ENCODE assay signal across 11 cellular contexts in the genomic region with DNA sequence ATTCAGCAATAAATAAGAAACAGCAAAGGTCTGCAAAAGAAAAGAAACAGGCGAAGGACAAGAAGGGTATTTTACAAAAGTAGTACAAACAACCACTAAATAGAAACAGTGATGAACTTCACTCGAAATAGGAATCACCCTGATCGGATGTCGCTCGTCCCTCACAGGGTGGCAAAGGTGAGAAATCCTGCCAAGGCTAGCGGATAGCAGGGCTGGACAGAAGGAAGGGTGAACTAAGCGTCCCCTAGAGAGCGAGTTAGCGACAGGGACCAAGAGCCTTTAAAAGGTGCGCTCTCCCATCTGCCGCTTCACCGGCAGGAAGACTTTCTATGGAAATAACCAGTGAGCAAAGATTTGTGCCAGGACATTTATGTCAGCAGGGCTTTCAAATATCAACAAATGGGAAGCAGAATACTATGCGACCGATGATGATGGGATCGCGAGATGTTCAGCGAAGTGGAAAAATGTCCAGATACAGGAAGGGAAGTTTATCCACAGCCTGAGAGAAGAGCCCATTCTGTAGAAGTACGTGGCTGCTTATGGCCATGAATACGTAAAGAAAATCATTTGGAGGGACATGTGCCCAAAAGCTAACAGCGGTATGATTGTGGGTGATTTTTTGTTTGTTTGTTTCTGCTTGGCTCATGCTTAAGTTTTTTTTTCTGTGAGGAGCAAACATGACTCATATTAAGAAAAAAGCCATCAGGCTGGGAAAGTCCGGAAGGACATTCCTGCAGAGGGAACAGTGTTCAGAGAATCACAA. TPM values are rescaled to one million over a fixed set of nuclear protein-coding genes. Genes with fewer than 3 reads are reported as not detected.
A peak's percentile ranks its signal among the peaks of the same experiment; 100 is the strongest.
DNase-seq lines count a peak whose midpoint lies in the region; ATAC-seq, FAIRE-seq and TF ChIP-seq lines count a peak whose summit lies in the region.
"Had no signal": no experiment of that assay in that cellular context is flagged by ENCODE, and none has a peak within 500 bp of the region (broad histone marks: within the 10 kb centered on the region; RNA-seq: fewer than 3 reads in every experiment).

No MANE protein-coding gene starts in this region.

- intact Hi-C loops in MCF 10A (cut with micrococcal nuclease), result loop anchor here (5.0 kb wide), 1 partner anchor 44 kb away; the partner anchor contains the start of gene TIMM44

- POLR2A ChIA-PET in MCF 10A (lab: Yijun Ruan, JAX), result interaction anchor here (0.6 to 3.7 kb wide), 4 partner anchors 14 to 499 kb away, joined by 3 to 15 read pairs (median 4); no protein-coding TSS in a partner anchor

- TF ChIP-seq CTCF in HFFc6 (IDR thresholded peaks at IDR 0.05), result no peak
- TF ChIP-seq CTCF in MCF 10A (IDR thresholded peaks at IDR 0.05; ENCODE audit: unreplicated experiment), result no peak
- TF ChIP-seq CTCF in GM10266 (IDR thresholded peaks at IDR 0.05; ENCODE audit: control insufficient read depth, insufficient read depth, low read depth, missing control alignments), result no peak

- peak; percentile 73 for DNase-seq in HFFc6
- peak; percentile 71 for DNase-seq in MCF 10A (ENCODE audit: unreplicated experiment)
- DNase-seq in kidney glomerular epithelial cell (lab: John Stamatoyannopoulos, UW), result peak; percentile 70
- DNase-seq in urothelium cell line (ENCODE audit: low spot score), result peak; percentile 52
- no peak for DNase-seq in activated gamma-delta T cell treated with Interleukin-2 at 50 U/mL for 16 hours
- DNase-seq in GM10266 (ENCODE audit: extremely low spot score), result no peak
- DNase-seq: activated CD8-positive, alpha-beta memory T cell treated with anti-CD3 and anti-CD28 coated beads for 24 hours; NCI-H187; ovary; SHP77 had no signal

- CTCF ChIA-PET in MCF 10A (lab: Yijun Ruan, JAX), result interaction anchor here (0.8 to 4.6 kb wide), 3 partner anchors 14 to 42 kb away, joined by 5 to 80 read pairs (median 8); no protein-coding TSS in a partner anchor

- peaks cover 3% of the 10 kb centered on the region for H3K27me3 Mint-ChIP-seq in HFFc6 (ENCODE audit: insufficient read depth)
- no peaks in the 10 kb centered on the region for H3K27me3 Mint-ChIP-seq in MCF 10A (ENCODE audit: insufficient read depth, unreplicated experiment)

- H3K9me3 Mint-ChIP-seq in HFFc6 (no peaks in the 10 kb centered on the region), MCF 10A (ENCODE audit: unreplicated experiment) (no peaks in the 10 kb centered on the region)

- BruUV-seq in MCF 10A (replicated peaks; lab: Mats Ljungman, UMichigan), result no TSS peak

- no peak for ATAC-seq in HG02970 (IDR thresholded peaks at IDR 0.05; ENCODE audit: low FRiP score, unreplicated experiment)

- H3K27ac Mint-ChIP-seq in HFFc6, result peak overlapping the region; percentile 47
- peak overlapping the region; percentile 95 for H3K27ac Mint-ChIP-seq in MCF 10A (ENCODE audit: low read depth, unreplicated experiment)

- H3K4me3 Mint-ChIP-seq in HFFc6, result no peak overlapping the region
- peak overlapping the region; percentile 50 for H3K4me3 Mint-ChIP-seq in MCF 10A (ENCODE audit: unreplicated experiment)

- H3K36me3 Mint-ChIP-seq in HFFc6 (ENCODE audit: low read depth) (peaks cover 25% of the 10 kb centered on the region), MCF 10A (ENCODE audit: insufficient read depth, unreplicated experiment) (peaks cover 65% of the 10 kb centered on the region)

- no peak for FAIRE-seq in urothelium cell line (lab: Jason Lieb, UNC)

- peaks cover 40% of the 10 kb centered on the region for H3K4me1 Mint-ChIP-seq in HFFc6 (ENCODE audit: low read depth)
- H3K4me1 Mint-ChIP-seq in MCF 10A (ENCODE audit: insufficient read depth, unreplicated experiment), result peaks cover 48% of the 10 kb centered on the region

RNA-seq across cellular contexts. Expression of gene ELAVL1, which starts 18.9 kb away (rescaled TPM):
- 100 to 1,000 TPM; 105 to 127 (median 115) TPM for total RNA-seq in HFFc6 (2021; fragmentation: NEBNext Ultra II Directional; extraction: Animal tissue kit (Norgen Biotek cat#: 25700))
- total RNA-seq in MCF 10A (2022), result 53.7 and 58.1 TPM in 2 replicates

RNA-seq across cellular contexts. Expression of gene TIMM44, which starts 43.0 kb away (rescaled TPM):
- total RNA-seq in HFFc6 (2021; fragmentation: NEBNext Ultra II Directional; extraction: Animal tissue kit (Norgen Biotek cat#: 25700)), result 10 to 100 TPM; 42.9 to 53.5 (median 46.1) TPM
- total RNA-seq in MCF 10A (2022), result 91.3 and 142 TPM in 2 replicates

Comparison
In these comparisons a context has a peak if more than half of its experiments do, and no peak if none do; other contexts are left out.
1. DNase-seq: peak in HFFc6 (single experiment), MCF 10A (single experiment), kidney glomerular epithelial cell (single experiment) and urothelium cell line (single experiment); none in activated gamma-delta T cell treated with Interleukin-2 at 50 U/mL for 16 hours (single experiment) and GM10266 (single experiment).